In the genomic region with DNA sequence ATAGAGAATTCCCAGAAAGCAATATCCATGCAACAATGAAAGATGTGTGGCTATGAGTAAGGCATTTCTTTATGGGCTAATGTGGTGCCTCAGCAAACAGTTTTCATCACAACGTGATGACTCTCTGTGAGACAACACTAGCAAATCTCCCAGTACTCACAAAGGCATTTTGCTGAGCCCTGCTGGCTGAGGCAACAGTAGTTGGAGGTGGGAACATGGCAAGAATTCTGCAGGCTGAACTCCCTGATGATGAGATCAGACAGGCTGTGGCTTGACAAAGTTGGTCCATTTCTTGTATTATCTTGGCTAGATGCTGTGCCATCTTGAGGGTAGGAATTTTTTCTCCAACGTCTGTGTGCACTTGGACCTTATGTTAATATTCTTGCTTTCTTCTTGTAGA, we compare ENCODE assay signal across 19 cellular contexts. TPM values are rescaled to one million over a fixed set of nuclear protein-coding genes. Genes with fewer than 3 reads are reported as not detected.
"Had no signal": no experiment of that assay in that cellular context is flagged by ENCODE, and none has a peak within 500 bp of the region (broad histone marks: within the 10 kb centered on the region; RNA-seq: fewer than 3 reads in every experiment).

No MANE protein-coding gene starts in this region.

- H3K4me3 ChIP-seq: ascending aorta, gastrocnemius medialis, lung, neural progenitor cell, tibial artery had no signal

- H3K27me3 Mint-ChIP-seq: activated naive CD4-positive, alpha-beta T cell treated with anti-CD3 and anti-CD28 coated beads, Interleukin-2, amount 50 U/mL, for 24 hours had no signal

- H3K36me3 Mint-ChIP-seq: activated naive CD4-positive, alpha-beta T cell treated with anti-CD3 and anti-CD28 coated beads, Interleukin-2, amount 50 U/mL, for 24 hours; mesothelial cell of epicardium; stimulated activated effector memory CD8-positive, alpha-beta T cell treated with anti-CD3 and anti-CD28 coated beads, Interleukin-12 subunit alpha, Interleukin-12 subunit beta, amount 100 ng/mL, for 72 hours; WTC11 had no signal

- H3K36me3 ChIP-seq: ascending aorta, gastrocnemius medialis, neural progenitor cell, tibial artery had no signal

- DNase-seq: activated gamma-delta T cell treated with Interleukin-2 at 50 U/mL for 16 hours; activated T-cell treated with anti-CD3 and anti-CD28 coated beads, Interleukin-2, amount 50 U/mL, for 1 hour; cerebellar nuclear complex; gastrocnemius medialis; head of caudate nucleus; kidney; naive thymus-derived CD8-positive, alpha-beta T cell; stimulated activated CD4-positive, alpha-beta T cell treated with anti-CD3 and anti-CD28 coated beads, Interleukin-1b, Interleukin-23, amount 100 ng/mL, for 48 hours; stimulated activated naive CD8-positive, alpha-beta T cell treated with anti-CD3 and anti-CD28 coated beads, Interleukin-15, amount 100 ng/mL, for 72 hours; T-helper 9 cell; tibial artery had no signal

- ATAC-seq: gastrocnemius medialis; naive thymus-derived CD8-positive, alpha-beta T cell; stimulated activated effector memory CD8-positive, alpha-beta T cell treated with anti-CD3 and anti-CD28 coated beads, Interleukin-12 subunit alpha, Interleukin-12 subunit beta, amount 100 ng/mL, for 72 hours; stimulated activated naive CD8-positive, alpha-beta T cell treated with anti-CD3 and anti-CD28 coated beads, Interleukin-15, amount 100 ng/mL, for 72 hours; WTC11 had no signal

- H3K4me1 Mint-ChIP-seq: activated naive CD4-positive, alpha-beta T cell treated with anti-CD3 and anti-CD28 coated beads, Interleukin-2, amount 50 U/mL, for 24 hours; naive thymus-derived CD8-positive, alpha-beta T cell; stimulated activated effector memory CD8-positive, alpha-beta T cell treated with anti-CD3 and anti-CD28 coated beads, Interleukin-12 subunit alpha, Interleukin-12 subunit beta, amount 100 ng/mL, for 72 hours; stimulated activated naive CD8-positive, alpha-beta T cell treated with anti-CD3 and anti-CD28 coated beads, Interleukin-15, amount 100 ng/mL, for 72 hours had no signal

- H3K4me3 Mint-ChIP-seq: activated naive CD4-positive, alpha-beta T cell treated with anti-CD3 and anti-CD28 coated beads, Interleukin-2, amount 50 U/mL, for 24 hours; mesothelial cell of epicardium; naive thymus-derived CD8-positive, alpha-beta T cell; neural progenitor cell; stimulated activated effector memory CD8-positive, alpha-beta T cell treated with anti-CD3 and anti-CD28 coated beads, Interleukin-12 subunit alpha, Interleukin-12 subunit beta, amount 100 ng/mL, for 72 hours; stimulated activated naive CD8-positive, alpha-beta T cell treated with anti-CD3 and anti-CD28 coated beads, Interleukin-15, amount 100 ng/mL, for 72 hours; WTC11 had no signal

- H3K9me3 ChIP-seq: ascending aorta, gastrocnemius medialis, tibial artery had no signal

- H3K27me3 ChIP-seq: ascending aorta, gastrocnemius medialis, neural progenitor cell had no signal

- H3K4me1 ChIP-seq: ascending aorta, tibial artery had no signal

- H3K27ac ChIP-seq: ascending aorta, gastrocnemius medialis, neural progenitor cell, tibial artery had no signal

- H3K9me3 Mint-ChIP-seq: activated naive CD4-positive, alpha-beta T cell treated with anti-CD3 and anti-CD28 coated beads, Interleukin-2, amount 50 U/mL, for 24 hours; naive thymus-derived CD8-positive, alpha-beta T cell; neural progenitor cell; stimulated activated naive CD8-positive, alpha-beta T cell treated with anti-CD3 and anti-CD28 coated beads, Interleukin-15, amount 100 ng/mL, for 72 hours; WTC11 had no signal

- H3K27ac Mint-ChIP-seq: activated naive CD4-positive, alpha-beta T cell treated with anti-CD3 and anti-CD28 coated beads, Interleukin-2, amount 50 U/mL, for 24 hours; mesothelial cell of epicardium; naive thymus-derived CD8-positive, alpha-beta T cell; neural progenitor cell; stimulated activated effector memory CD8-positive, alpha-beta T cell treated with anti-CD3 and anti-CD28 coated beads, Interleukin-12 subunit alpha, Interleukin-12 subunit beta, amount 100 ng/mL, for 72 hours; stimulated activated naive CD8-positive, alpha-beta T cell treated with anti-CD3 and anti-CD28 coated beads, Interleukin-15, amount 100 ng/mL, for 72 hours; WTC11 had no signal

RNA-seq across cellular contexts. Expression of gene PROX1, which starts 24.6 kb away (rescaled TPM):
- total RNA-seq: naive thymus-derived CD8-positive, alpha-beta T cell; T-helper 1 cell treated with Interleukin-12 subunit alpha and Interleukin-12 subunit beta and Interleukin-4 antibody, amounts not matched to agents 30 ng/mL and 1 ng/mL, for 36 hours had no signal
- polyA plus RNA-seq: naive thymus-derived CD8-positive, alpha-beta T cell had no signal
